1 cellular context compared by ENCODE assay signal in the genomic region with DNA sequence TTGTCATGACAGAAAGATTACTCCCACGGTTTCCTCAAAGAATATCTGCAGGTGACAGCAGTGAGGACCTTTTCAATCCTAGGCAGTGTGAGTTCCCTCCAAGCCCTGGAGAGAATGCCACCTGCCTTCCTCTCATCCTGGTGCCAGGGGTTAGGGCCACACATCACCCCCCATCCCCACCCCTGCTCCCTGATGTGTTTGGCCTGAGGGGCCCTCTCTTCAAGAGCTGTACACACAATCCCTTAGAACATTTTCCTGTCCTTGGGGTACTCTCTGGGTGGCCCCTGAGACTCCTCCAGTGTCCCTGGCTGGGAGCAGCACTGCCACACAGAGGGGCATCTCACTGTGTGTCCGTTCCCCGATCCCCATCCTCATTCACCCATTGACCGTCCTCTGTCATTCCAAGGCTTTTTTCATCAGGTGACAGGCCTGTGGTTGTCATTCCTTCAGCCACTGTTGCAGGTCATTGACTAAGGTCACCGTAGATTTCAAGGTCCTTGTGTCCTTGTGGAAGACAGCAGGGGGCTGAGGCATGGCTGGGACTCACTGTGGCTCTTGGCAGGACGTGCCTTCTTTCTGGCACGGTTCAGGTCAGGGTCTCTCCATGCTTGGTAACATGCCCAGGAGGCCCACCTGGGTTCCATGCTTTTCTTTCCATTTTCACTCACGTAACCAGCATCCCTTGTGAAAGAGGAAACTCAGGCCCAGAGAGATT.
TF ChIP-seq lines count a peak whose summit lies in the region.

No MANE protein-coding gene starts in this region.

TF ChIP-seq in HEK293, 187 proteins besides CTCF, POLR2A, EP300 and RAD21 (continued from another document):
- TF ChIP-seq, protein P1, sequence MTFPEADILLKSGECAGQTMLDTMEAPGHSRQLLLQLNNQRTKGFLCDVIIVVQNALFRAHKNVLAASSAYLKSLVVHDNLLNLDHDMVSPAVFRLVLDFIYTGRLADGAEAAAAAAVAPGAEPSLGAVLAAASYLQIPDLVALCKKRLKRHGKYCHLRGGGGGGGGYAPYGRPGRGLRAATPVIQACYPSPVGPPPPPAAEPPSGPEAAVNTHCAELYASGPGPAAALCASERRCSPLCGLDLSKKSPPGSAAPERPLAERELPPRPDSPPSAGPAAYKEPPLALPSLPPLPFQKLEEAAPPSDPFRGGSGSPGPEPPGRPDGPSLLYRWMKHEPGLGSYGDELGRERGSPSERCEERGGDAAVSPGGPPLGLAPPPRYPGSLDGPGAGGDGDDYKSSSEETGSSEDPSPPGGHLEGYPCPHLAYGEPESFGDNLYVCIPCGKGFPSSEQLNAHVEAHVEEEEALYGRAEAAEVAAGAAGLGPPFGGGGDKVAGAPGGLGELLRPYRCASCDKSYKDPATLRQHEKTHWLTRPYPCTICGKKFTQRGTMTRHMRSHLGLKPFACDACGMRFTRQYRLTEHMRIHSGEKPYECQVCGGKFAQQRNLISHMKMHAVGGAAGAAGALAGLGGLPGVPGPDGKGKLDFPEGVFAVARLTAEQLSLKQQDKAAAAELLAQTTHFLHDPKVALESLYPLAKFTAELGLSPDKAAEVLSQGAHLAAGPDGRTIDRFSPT (tag by site-specific recombination; IDR thresholded peaks at IDR 0.05), result no peak
